12 cellular contexts compared by ENCODE assay signal in the genomic region with DNA sequence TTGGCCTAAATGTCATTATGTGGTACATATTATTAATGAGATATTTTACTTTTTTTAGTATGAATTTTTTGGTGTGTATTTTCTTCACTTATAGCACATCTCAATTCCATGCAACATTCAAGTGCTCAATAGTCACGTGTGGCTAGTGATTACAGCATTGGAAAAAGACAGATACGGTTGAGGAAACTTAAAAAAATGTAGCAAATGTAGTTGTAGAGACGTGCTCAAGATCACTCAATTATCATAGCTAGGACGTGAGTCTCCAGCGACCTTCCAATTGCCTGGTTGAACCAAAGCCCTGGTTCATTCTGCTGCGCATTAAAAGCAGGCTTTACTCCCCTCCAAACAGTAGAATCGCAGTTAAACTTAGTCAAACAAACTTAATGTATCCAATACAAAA. TPM values are rescaled to one million over a fixed set of nuclear protein-coding genes. Genes with fewer than 3 reads are reported as not detected.
A peak's percentile ranks its signal among the peaks of the same experiment; 100 is the strongest.
DNase-seq lines count a peak whose midpoint lies in the region; ATAC-seq and FAIRE-seq lines count a peak whose summit lies in the region.
"Had no signal": no experiment of that assay in that cellular context is flagged by ENCODE, and none has a peak within 500 bp of the region (broad histone marks: within the 10 kb centered on the region; RNA-seq: fewer than 3 reads in every experiment).

No MANE protein-coding gene starts in this region.

- no peaks in the 10 kb centered on the region for H4K20me1 ChIP-seq in BLaER1 treated with 17β-estradiol and CSF1 and Interleukin-3, amounts not matched to agents 10 nM and 100 nM

- H3K9me3 Mint-ChIP-seq in naive thymus-derived CD8-positive, alpha-beta T cell: no peaks in the 10 kb centered on the region

- H3K4me1 Mint-ChIP-seq in T-helper 17 cell: peaks cover 33% of the 10 kb centered on the region
- peaks cover 22 to 42% (median 39%) of the 10 kb centered on the region in 4 donors for H3K4me1 Mint-ChIP-seq in naive thymus-derived CD8-positive, alpha-beta T cell

- peak overlapping the region in 1 of 11 experiments; percentile 97; a peak in 1 of 22 replicates for H3K9ac ChIP-seq in BLaER1 treated with 17β-estradiol and CSF1 and Interleukin-3, amounts not matched to agents 10 nM and 100 nM

- peak overlapping the region in 3 of 10 experiments; percentile 82 to 85 (median 82); a peak in 4 of 20 replicates for H3K4me3 ChIP-seq in BLaER1 treated with 17β-estradiol and CSF1 and Interleukin-3, amounts not matched to agents 10 nM and 100 nM

- H3K4me1 ChIP-seq in BLaER1 treated with 17β-estradiol and CSF1 and Interleukin-3, amounts not matched to agents 10 nM and 100 nM: peaks cover 22 to 42% (median 35%) of the 10 kb centered on the region in 10 experiments

- H3K4me2 ChIP-seq in BLaER1 treated with 17β-estradiol and CSF1 and Interleukin-3, amounts not matched to agents 10 nM and 100 nM: peak overlapping the region; percentile 78 to 95 (median 86); a peak in 21 of 22 replicates

- H3K9me3 ChIP-seq in BLaER1 treated with 17β-estradiol and CSF1 and Interleukin-3, amounts not matched to agents 10 nM and 100 nM (replicated peaks in 1 of 11): no peaks in the 10 kb centered on the region
- no peaks in the 10 kb centered on the region for H3K9me3 ChIP-seq in T-helper 17 cell (ENCODE audit: control insufficient read depth, low read length, poor library complexity, severe bottlenecking)

- H3K27me3 ChIP-seq in BLaER1 treated with 17β-estradiol and CSF1 and Interleukin-3, amounts not matched to agents 10 nM and 100 nM: no peaks in the 10 kb centered on the region

- no peak overlapping the region for H3K27ac ChIP-seq in BLaER1 treated with 17β-estradiol and CSF1 and Interleukin-3, amounts not matched to agents 10 nM and 100 nM

- no peaks in the 10 kb centered on the region for H3K27me3 Mint-ChIP-seq in T-helper 17 cell
- no peaks in the 10 kb centered on the region for H3K27me3 Mint-ChIP-seq in naive thymus-derived CD8-positive, alpha-beta T cell

- FAIRE-seq in GM19239 (lab: Jason Lieb, UNC): peak; percentile 31
- FAIRE-seq: bronchial epithelial cell, small intestine had no signal

- ATAC-seq in T-helper 17 cell (no peak), HG03159 (IDR thresholded peaks at IDR 0.05; ENCODE audit: unreplicated experiment) (no peak)
- no peak for ATAC-seq in naive thymus-derived CD8-positive, alpha-beta T cell

- H3K36me3 Mint-ChIP-seq in T-helper 17 cell (ENCODE audit: low read depth): peaks cover 3% of the 10 kb centered on the region
- H3K36me3 Mint-ChIP-seq in naive thymus-derived CD8-positive, alpha-beta T cell: peaks cover 0 to 13% (median 5%) of the 10 kb centered on the region in 3 donors

- POLR2A ChIA-PET in naive thymus-derived CD8-positive, alpha-beta T cell (lab: Charles Lee): interaction anchor here (1.9 to 4.5 kb wide), 3 partner anchors 18 to 341 kb away, joined by 7 to 28 read pairs (median 12); a partner anchor contains a TSS

- no peak for DNase-seq in GM19239 (ENCODE audit: insufficient read length, low spot score)
- DNase-seq in T-helper 17 cell: no peak
- no peak for DNase-seq in naive thymus-derived CD8-positive, alpha-beta T cell
- no peak for DNase-seq in stimulated activated CD4-positive, alpha-beta T cell treated with anti-CD3 and anti-CD28 coated beads, Interleukin-4, amount 100 ng/mL, for 4 hours
- DNase-seq in NCI-H748 (lab: John Stamatoyannopoulos, UW; ENCODE audit: unreplicated experiment): no peak
- no peak for DNase-seq in Ammon's horn (ENCODE audit: low spot score)
- DNase-seq: COR-L47, midbrain, small intestine had no signal

- H3K4me3 Mint-ChIP-seq in T-helper 17 cell: no peak overlapping the region
- H3K4me3 Mint-ChIP-seq in naive thymus-derived CD8-positive, alpha-beta T cell: peak overlapping the region in 7 of 10 donors; percentile 6 to 93 (median 48)

- H3K36me3 ChIP-seq in BLaER1 treated with 17β-estradiol and CSF1 and Interleukin-3, amounts not matched to agents 10 nM and 100 nM: peaks cover 7 to 20% (median 14%) of the 10 kb centered on the region in 11 experiments; a peak in 16 of 22 replicates

- H3K27ac Mint-ChIP-seq in T-helper 17 cell: peak overlapping the region; percentile 97
- peak overlapping the region in 6 of 10 donors; percentile 55 to 99 (median 84) for H3K27ac Mint-ChIP-seq in naive thymus-derived CD8-positive, alpha-beta T cell

RNA-seq across cellular contexts. Expression of a gene that starts 1.2 kb away (rescaled TPM):
- total RNA-seq in T-helper 17 cell: 10 to 100 TPM; 43.1 to 48.7 TPM
- total RNA-seq in naive thymus-derived CD8-positive, alpha-beta T cell: 10 to 100 TPM; 49.8 to 51.7 TPM
- 10 to 100 TPM; 12.2 to 15.2 (median 13.1) TPM for polyA plus RNA-seq in naive thymus-derived CD8-positive, alpha-beta T cell

RNA-seq across cellular contexts. Expression of a gene that starts 17.8 kb away (rescaled TPM):
- 10 to 100 TPM; 28.0 to 33.3 TPM for total RNA-seq in T-helper 17 cell
- 10 to 100 TPM; 48.0 to 55.6 TPM for total RNA-seq in naive thymus-derived CD8-positive, alpha-beta T cell
- 10 to 100 TPM; 17.4 to 27.6 (median 18.7) TPM for polyA plus RNA-seq in naive thymus-derived CD8-positive, alpha-beta T cell

RNA-seq across cellular contexts. Expression of a gene that starts 17.9 kb away (rescaled TPM):
- 1 to 10 TPM; 3.5 to 5.1 TPM for total RNA-seq in T-helper 17 cell
- total RNA-seq in naive thymus-derived CD8-positive, alpha-beta T cell: 1 to 10 TPM; 3.9 to 4.0 TPM
- 1 to 10 TPM in 2 of 3 donors, under 1 TPM in 1; 0.35 to 2.4 (median 1.3) TPM for polyA plus RNA-seq in naive thymus-derived CD8-positive, alpha-beta T cell
